ENCODE assay signal across 24 cellular contexts in the genomic region with DNA sequence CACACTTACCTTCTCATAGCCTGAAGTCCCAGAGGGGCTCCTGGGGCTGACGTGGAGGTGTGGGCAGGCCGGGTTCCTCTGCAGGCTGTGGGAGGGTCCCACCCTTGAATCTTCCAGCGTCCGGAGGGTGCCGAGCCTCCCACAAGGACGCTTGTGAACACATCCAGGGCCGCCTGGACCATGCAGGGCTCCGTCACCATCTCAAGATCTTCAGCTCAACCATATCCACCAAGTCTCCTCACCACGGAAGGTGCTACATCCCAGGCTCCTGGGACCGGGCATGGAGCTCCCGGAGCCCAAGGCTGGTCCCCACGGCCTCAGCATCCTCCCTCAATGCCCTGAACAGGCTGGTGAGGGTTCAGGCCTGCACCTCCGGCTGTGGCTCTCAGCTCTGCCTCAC. TPM values are rescaled to one million over a fixed set of nuclear protein-coding genes. Genes with fewer than 3 reads are reported as not detected.
DNase-seq lines count a peak whose midpoint lies in the region; ATAC-seq and TF ChIP-seq lines count a peak whose summit lies in the region.
"Had no signal": no experiment of that assay in that cellular context is flagged by ENCODE, and none has a peak within 500 bp of the region (broad histone marks: within the 10 kb centered on the region; RNA-seq: fewer than 3 reads in every experiment).

No MANE protein-coding gene starts in this region.

- H3K9me3 Mint-ChIP-seq in activated T-cell treated with anti-CD3 and anti-CD28 coated beads, Interleukin-2, amount 50 U/mL, for 4 hours = no peaks in the 10 kb centered on the region

- TF ChIP-seq CTCF in RWPE2 (IDR thresholded peaks at IDR 0.05; ENCODE audit: poor library complexity, severe bottlenecking) = no peak
- no peak for TF ChIP-seq CTCF in right lobe of liver (IDR thresholded peaks at IDR 0.05)

- no peaks in the 10 kb centered on the region for H3K27me3 Mint-ChIP-seq in activated T-cell treated with anti-CD3 and anti-CD28 coated beads, Interleukin-2, amount 50 U/mL, for 4 hours (ENCODE audit: low read depth)

- H3K4me1 Mint-ChIP-seq in activated T-cell treated with anti-CD3 and anti-CD28 coated beads, Interleukin-2, amount 50 U/mL, for 4 hours (ENCODE audit: low read depth) = peaks cover 32% of the 10 kb centered on the region

- no peaks in the 10 kb centered on the region for H3K36me3 Mint-ChIP-seq in activated T-cell treated with anti-CD3 and anti-CD28 coated beads, Interleukin-2, amount 50 U/mL, for 4 hours (ENCODE audit: insufficient read depth)
- H3K36me3 Mint-ChIP-seq: CD8-positive, alpha-beta memory T cell had no signal

- H3K27ac ChIP-seq in right cardiac atrium (ENCODE audit: low read length) (no peak overlapping the region), RWPE2 (ENCODE audit: poor library complexity, severe bottlenecking) (no peak overlapping the region), right lobe of liver (no peak overlapping the region)
- H3K27ac ChIP-seq: A549, C4-2B, GM23248, SJSA1 had no signal

- H3K27me3 ChIP-seq in right cardiac atrium (ENCODE audit: control insufficient read depth, insufficient read depth) = no peaks in the 10 kb centered on the region
- peaks cover 12% of the 10 kb centered on the region for H3K27me3 ChIP-seq in RWPE2 (ENCODE audit: insufficient read depth, poor library complexity, severe bottlenecking)
- no peaks in the 10 kb centered on the region for H3K27me3 ChIP-seq in right lobe of liver
- H3K27me3 ChIP-seq: MG63, SJSA1 had no signal

- no peak overlapping the region for H3K4me3 ChIP-seq in right cardiac atrium (ENCODE audit: low read length)
- no peak overlapping the region for H3K4me3 ChIP-seq in RWPE2 (ENCODE audit: severe bottlenecking)
- H3K4me3 ChIP-seq in right lobe of liver = no peak overlapping the region
- H3K4me3 ChIP-seq: A549, GM23248, MG63, SJSA1 had no signal

- no peak for ATAC-seq in right cardiac atrium
- ATAC-seq in RWPE2 (ENCODE audit: low read depth) = 0 out of 3 replicates have a peak, but pooled peaks have one; percentile 5
- ATAC-seq in right lobe of liver = no peak
- ATAC-seq in GM19328 (IDR thresholded peaks at IDR 0.05; ENCODE audit: unreplicated experiment) = no peak
- no peak for ATAC-seq in activated T-cell treated with anti-CD3 and anti-CD28 coated beads, Interleukin-2, amount 50 U/mL, for 4 hours
- ATAC-seq: Right ventricle myocardium inferior had no signal

- peak in 2 of 3 donors; percentile 3 to 43 for DNase-seq in right cardiac atrium
- no peak for DNase-seq in cardiac septum (ENCODE audit: low spot score)
- DNase-seq in RWPE2 (ENCODE audit: low spot score) = no peak
- peak in 2 of 3 donors; percentile 10 to 32 for DNase-seq in right lobe of liver
- no peak for DNase-seq in activated CD4-positive, CD25-positive, alpha-beta regulatory T cell treated with anti-CD3 and anti-CD28 coated beads, Interleukin-2, amount 50 U/mL, for 72 hours
- DNase-seq in activated T-cell treated with anti-CD3 and anti-CD28 coated beads, Interleukin-2, amount 50 U/mL, for 4 hours = no peak
- DNase-seq: AML-193; CD8-positive, alpha-beta memory T cell; DMS 273 treated with DMSO at 0.1 percent for 48 hours; H7; KBM-7; MG63; NCI-H1105 treated with DMSO at 0.1 percent for 48 hours; NCI-H146; NCI-H1930; NCI-H2107; NCI-H524; NCI-H774 had no signal

- no peak overlapping the region for H3K4me3 Mint-ChIP-seq in activated T-cell treated with anti-CD3 and anti-CD28 coated beads, Interleukin-2, amount 50 U/mL, for 4 hours
- H3K4me3 Mint-ChIP-seq: CD8-positive, alpha-beta memory T cell had no signal

- H3K4me1 ChIP-seq in right cardiac atrium (ENCODE audit: control insufficient read depth, insufficient read depth, low read length) (no peaks in the 10 kb centered on the region), RWPE2 (ENCODE audit: insufficient read depth, poor library complexity, severe bottlenecking) (no peaks in the 10 kb centered on the region), right lobe of liver (no peaks in the 10 kb centered on the region)
- H3K4me1 ChIP-seq: SJSA1 had no signal

- 86% methylated on average over 13 of the region's 13 CpGs for WGBS in right cardiac atrium
- WGBS in right lobe of liver (ENCODE audit: insufficient coverage, low coverage, low lambda C conversion rate, missing lambda C conversion rate) = 57% methylated on average over 3 of the region's 13 CpGs

- no peak for TF ChIP-seq POLR2A in right lobe of liver (IDR thresholded peaks at IDR 0.05)

- intact Hi-C loops in right cardiac atrium (cut with DNase I) (no loop called here), cardiac septum (cut with DNase I) (no loop called here), right lobe of liver (cut with DNase I) (no loop called here)

- H3K9me3 ChIP-seq in right cardiac atrium (ENCODE audit: control insufficient read depth, low read length) (no peaks in the 10 kb centered on the region), RWPE2 (ENCODE audit: severe bottlenecking) (no peaks in the 10 kb centered on the region), right lobe of liver (no peaks in the 10 kb centered on the region)
- H3K9me3 ChIP-seq: A549, MG63, SJSA1 had no signal

- H3K36me3 ChIP-seq in RWPE2 (ENCODE audit: low read depth) (no peaks in the 10 kb centered on the region), right lobe of liver (no peaks in the 10 kb centered on the region)
- H3K36me3 ChIP-seq: SJSA1 had no signal

RNA-seq across cellular contexts. Expression of a gene that starts 10.7 kb away (rescaled TPM):
- total RNA-seq in right cardiac atrium (10 to 100 TPM; 50.4 to 65.0 (median 54.7) TPM), cardiac septum (60.4 TPM), right lobe of liver (10 to 100 TPM; 16.2 to 27.6 (median 23.3) TPM)
- 36.4 TPM for polyA plus RNA-seq in right cardiac atrium
- 100 to 1,000 TPM in 2 of 3 donors, 10 to 100 TPM in 1; 95.8 to 112 (median 104) TPM for total RNA-seq in activated T-cell treated with anti-CD3 and anti-CD28 coated beads, Interleukin-2, amount 50 U/mL, for 4 hours

Comparison
In these comparisons a context has a peak if more than half of its experiments do, and no peak if none do; other contexts are left out.
1. DNase-seq: peak in right cardiac atrium (2 of 3) and right lobe of liver (2 of 3); none in cardiac septum (single experiment), RWPE2 (single experiment), activated CD4-positive, CD25-positive, alpha-beta regulatory T cell treated with anti-CD3 and anti-CD28 coated beads, Interleukin-2, amount 50 U/mL, for 72 hours (single experiment) and activated T-cell treated with anti-CD3 and anti-CD28 coated beads, Interleukin-2, amount 50 U/mL, for 4 hours (single experiment).